In the genomic region with DNA sequence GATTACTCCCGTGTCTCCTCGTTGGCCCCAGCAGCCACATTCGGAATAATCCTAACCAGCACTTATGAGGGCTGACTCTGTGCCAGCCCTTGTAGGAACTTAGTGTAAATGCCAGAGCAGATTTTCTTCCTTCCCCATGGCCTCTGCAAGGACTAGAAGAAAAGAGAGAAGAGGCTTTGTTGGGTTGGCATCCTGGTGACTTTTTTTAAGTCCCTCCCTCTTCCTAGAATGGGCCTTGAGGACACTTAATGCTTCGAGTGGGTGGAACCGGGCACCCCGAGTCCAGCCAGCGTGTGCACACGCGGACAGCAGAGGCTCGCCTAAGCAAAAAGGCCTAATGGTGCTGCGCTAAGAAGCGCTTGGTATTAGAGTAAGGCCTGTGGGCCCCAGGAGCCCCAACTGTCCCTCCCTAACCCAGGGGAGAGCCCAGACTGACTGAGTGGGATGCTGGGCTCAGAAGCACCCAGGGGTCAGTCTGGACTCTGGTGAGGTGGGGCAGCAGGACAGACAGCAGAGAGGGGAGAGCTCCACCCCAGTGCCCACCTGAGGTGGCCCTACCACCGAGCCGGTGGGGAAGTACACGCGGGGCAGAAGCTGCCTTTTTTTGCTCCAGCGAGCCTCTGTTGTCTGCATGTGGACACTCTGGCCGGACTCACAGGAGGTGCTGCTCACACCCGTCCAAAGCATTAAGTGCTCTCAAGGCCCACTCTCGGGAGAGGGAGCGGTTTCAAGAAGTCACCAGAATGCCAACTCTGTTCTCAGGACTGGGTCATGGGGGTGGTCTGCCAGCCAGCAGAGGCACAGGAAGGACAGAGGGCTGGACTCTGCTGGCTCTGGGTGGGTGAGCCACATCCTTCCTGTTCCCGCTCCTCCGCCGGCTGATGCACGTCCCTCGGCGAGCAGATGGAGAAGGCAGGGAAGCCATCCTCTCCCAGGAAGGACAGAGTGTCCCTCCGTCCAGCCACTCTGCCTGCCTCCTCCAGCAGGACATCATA, we compare ENCODE assay signal across 12 cellular contexts. TPM values are rescaled to one million over a fixed set of nuclear protein-coding genes. Genes with fewer than 3 reads are reported as not detected.
DNase-seq lines count a peak whose midpoint lies in the region; ATAC-seq, FAIRE-seq and TF ChIP-seq lines count a peak whose summit lies in the region.
"Had no signal": no experiment of that assay in that cellular context is flagged by ENCODE, and none has a peak within 500 bp of the region (broad histone marks: within the 10 kb centered on the region; RNA-seq: fewer than 3 reads in every experiment).

No MANE protein-coding gene starts in this region.

- H3K9me3 Mint-ChIP-seq in endothelial cell (ENCODE audit: unreplicated experiment) (no peaks in the 10 kb centered on the region), neural crest cell (no peaks in the 10 kb centered on the region)

- H3K36me3 Mint-ChIP-seq in endothelial cell (ENCODE audit: low read depth, unreplicated experiment), result peaks cover 8% of the 10 kb centered on the region
- H3K36me3 Mint-ChIP-seq in neural crest cell (ENCODE audit: low read depth), result peaks cover 7% of the 10 kb centered on the region

- no peak for ATAC-seq in GM21717 (IDR thresholded peaks at IDR 0.05; ENCODE audit: unreplicated experiment)

- H3K4me1 ChIP-seq in BLaER1 treated with 17β-estradiol and CSF1 and Interleukin-3, amounts not matched to agents 10 nM and 100 nM, result peaks cover 100% of the 10 kb centered on the region in 10 experiments

- H3K36me3 ChIP-seq in BLaER1 treated with 17β-estradiol and CSF1 and Interleukin-3, amounts not matched to agents 10 nM and 100 nM, result peaks cover 0 to 38% (median 11%) of the 10 kb centered on the region in 11 experiments; a peak in 11 of 22 replicates

- H3K27ac Mint-ChIP-seq in endothelial cell (ENCODE audit: unreplicated experiment) (peak overlapping the region; percentile 28), neural crest cell (ENCODE audit: unreplicated experiment) (no peak overlapping the region)

- no peak for TF ChIP-seq CTCF in RWPE1 (conservative IDR thresholded peaks at IDR 0.05; ENCODE audit: low read depth)
- TF ChIP-seq CTCF in endothelial cell (IDR thresholded peaks at IDR 0.05; ENCODE audit: unreplicated experiment), result no peak
- no peak for TF ChIP-seq CTCF in neural crest cell (conservative IDR thresholded peaks at IDR 0.05)

- no peaks in the 10 kb centered on the region for H3K9me3 ChIP-seq in BLaER1 treated with 17β-estradiol and CSF1 and Interleukin-3, amounts not matched to agents 10 nM and 100 nM (replicated peaks in 1 of 11)

- H3K4me3 Mint-ChIP-seq in endothelial cell (ENCODE audit: unreplicated experiment) (no peak overlapping the region), neural crest cell (peak overlapping the region; percentile 44)

- peak overlapping the region; percentile 60 to 82 (median 78); a peak in 21 of 22 replicates for H3K9ac ChIP-seq in BLaER1 treated with 17β-estradiol and CSF1 and Interleukin-3, amounts not matched to agents 10 nM and 100 nM

- peak overlapping the region; percentile 30 to 66 (median 46); a peak in 19 of 20 replicates for H3K4me3 ChIP-seq in BLaER1 treated with 17β-estradiol and CSF1 and Interleukin-3, amounts not matched to agents 10 nM and 100 nM

- peak overlapping the region; percentile 94 to 99 (median 97) for H3K4me2 ChIP-seq in BLaER1 treated with 17β-estradiol and CSF1 and Interleukin-3, amounts not matched to agents 10 nM and 100 nM

- no peak for FAIRE-seq in GM19239 (lab: Jason Lieb, UNC)

- CTCF ChIA-PET in RWPE1 (lab: Yijun Ruan, JAX), result no interaction called here

- peak overlapping the region; percentile 54 to 90 (median 84) for H3K27ac ChIP-seq in BLaER1 treated with 17β-estradiol and CSF1 and Interleukin-3, amounts not matched to agents 10 nM and 100 nM
- H3K27ac ChIP-seq in RWPE1, result peak overlapping the region; percentile 99

- POLR2A ChIA-PET in RWPE1 (lab: Yijun Ruan, JAX; ENCODE audit: low non-redundant PET), result no interaction called here

- peaks cover 23% of the 10 kb centered on the region for H3K27me3 Mint-ChIP-seq in endothelial cell (ENCODE audit: unreplicated experiment)
- peaks cover 94% of the 10 kb centered on the region for H3K27me3 Mint-ChIP-seq in neural crest cell (ENCODE audit: low read depth)

- DNase-seq in RWPE1 (ENCODE audit: low spot score) (no peak), endothelial cell (ENCODE audit: low spot score) (no peak), neural crest cell (ENCODE audit: low read depth, low spot score) (no peak), HPDE6-E6E7 (ENCODE audit: extremely low spot score) (no peak), GM19239 (ENCODE audit: insufficient read length, low spot score) (no peak)
- DNase-seq in effector CD8-positive, alpha-beta T cell (lab: John Stamatoyannopoulos, UW), result no peak
- DNase-seq: EL; NCI-H510A; nucleus accumbens; stimulated activated naive CD4-positive, alpha-beta T cell treated with Interleukin-2 at 50 U/mL for 16 hours had no signal

- peaks cover 77% of the 10 kb centered on the region for H3K4me1 Mint-ChIP-seq in endothelial cell (ENCODE audit: unreplicated experiment)
- peaks cover 49% of the 10 kb centered on the region for H3K4me1 Mint-ChIP-seq in neural crest cell

- H3K27me3 ChIP-seq in BLaER1 treated with 17β-estradiol and CSF1 and Interleukin-3, amounts not matched to agents 10 nM and 100 nM, result no peaks in the 10 kb centered on the region

- peaks cover 39 to 97% (median 62%) of the 10 kb centered on the region in 11 experiments; a peak in 21 of 22 replicates for H4K20me1 ChIP-seq in BLaER1 treated with 17β-estradiol and CSF1 and Interleukin-3, amounts not matched to agents 10 nM and 100 nM

RNA-seq across cellular contexts. Expression of a gene that starts 12.5 kb away (rescaled TPM):
- 16.3 TPM for total RNA-seq in endothelial cell (ENCODE audit: unreplicated experiment)
- total RNA-seq in neural crest cell, result 14.9 and 15.6 TPM in 2 replicates

RNA-seq across cellular contexts. Expression of a gene that starts 27.9 kb away (rescaled TPM):
- total RNA-seq in endothelial cell (ENCODE audit: unreplicated experiment), result 0.28 TPM
- 0.44 and 0.45 TPM in 2 replicates for total RNA-seq in neural crest cell

RNA-seq across cellular contexts. Expression of a gene that starts 56.7 kb away (rescaled TPM):
- total RNA-seq in endothelial cell (ENCODE audit: unreplicated experiment) (5.9 TPM), neural crest cell (0.27 and 0.58 TPM in 2 replicates)
